Comparison of ENCODE assay signal across 9 cellular contexts in the genomic region with DNA sequence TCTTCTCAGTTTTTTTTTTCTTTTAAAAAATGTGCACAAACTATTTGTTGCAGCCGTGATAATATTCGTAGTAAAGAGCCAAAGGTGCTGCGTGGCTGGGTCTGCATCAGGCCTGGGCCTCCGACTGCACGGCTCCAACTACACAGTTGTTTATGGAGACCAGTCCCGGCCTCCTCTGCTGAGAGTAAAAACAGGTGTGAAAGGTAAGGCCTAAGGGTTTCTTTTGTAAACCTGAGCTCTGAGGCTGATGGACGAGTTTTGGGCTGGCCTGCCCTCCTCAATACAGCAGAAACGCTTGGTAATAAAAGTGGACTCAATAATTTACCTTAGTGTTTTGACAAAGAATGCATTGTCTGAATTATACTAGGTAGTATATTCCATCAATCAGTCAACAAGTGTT. TPM values are rescaled to one million over a fixed set of nuclear protein-coding genes. Genes with fewer than 3 reads are reported as not detected.
DNase-seq lines count a peak whose midpoint lies in the region; ATAC-seq, FAIRE-seq and TF ChIP-seq lines count a peak whose summit lies in the region.
"Had no signal": no experiment of that assay in that cellular context is flagged by ENCODE, and none has a peak within 500 bp of the region (broad histone marks: within the 10 kb centered on the region; RNA-seq: fewer than 3 reads in every experiment).

No MANE protein-coding gene starts in this region.

- H3K4me1 ChIP-seq in heart left ventricle (peaks cover 7 to 75% (median 65%) of the 10 kb centered on the region in 12 donors), astrocyte (ENCODE audit: insufficient read depth, low read length) (peaks cover 32% of the 10 kb centered on the region), upper lobe of right lung (peaks cover 57% of the 10 kb centered on the region), HAP-1 (peaks cover 50% of the 10 kb centered on the region)

- in situ Hi-C loops in HAP-1 (cut with MboI; ENCODE audit: low sequenced_read_pairs) = no loop called here

- no peak for DNase-seq in heart left ventricle
- no peak for DNase-seq in left cardiac atrium
- DNase-seq in astrocyte (ENCODE audit: low read depth) = no peak
- DNase-seq in memory B cell (ENCODE audit: low spot score in 2 of 2) = no peak
- no peak for DNase-seq in upper lobe of right lung
- no peak for DNase-seq in HAP-1 (ENCODE audit: low spot score in 2 of 2)
- DNase-seq: NCI-H187 treated with DMSO at 0.1 percent for 48 hours had no signal

- H3K27me3 Mint-ChIP-seq in astrocyte (ENCODE audit: low read depth, unreplicated experiment) (no peaks in the 10 kb centered on the region), memory B cell (no peaks in the 10 kb centered on the region)

- FAIRE-seq in astrocyte (lab: Jason Lieb, UNC) = no peak

- no peaks in the 10 kb centered on the region for H3K27me3 ChIP-seq in heart left ventricle
- H3K27me3 ChIP-seq in astrocyte (ENCODE audit: insufficient read depth, low read length) = no peaks in the 10 kb centered on the region
- H3K27me3 ChIP-seq in upper lobe of right lung = no peaks in the 10 kb centered on the region
- no peaks in the 10 kb centered on the region for H3K27me3 ChIP-seq in HAP-1 (ENCODE audit: low read depth)

- peaks cover 64% of the 10 kb centered on the region for H4K20me1 ChIP-seq in astrocyte (ENCODE audit: insufficient read depth, low read length)

- H3K27ac Mint-ChIP-seq in astrocyte (ENCODE audit: unreplicated experiment) = no peak overlapping the region
- H3K27ac Mint-ChIP-seq in memory B cell = peak overlapping the region; percentile 94

- H3K36me3 Mint-ChIP-seq in astrocyte (ENCODE audit: low read depth, unreplicated experiment) = peaks cover 3% of the 10 kb centered on the region
- peaks cover 9% of the 10 kb centered on the region for H3K36me3 Mint-ChIP-seq in memory B cell

- TF ChIP-seq CTCF in heart left ventricle (IDR thresholded peaks at IDR 0.05) = no peak
- no peak for TF ChIP-seq CTCF in astrocyte (IDR thresholded peaks at IDR 0.05; ENCODE audit: insufficient read depth, low read depth, low read length)
- no peak for TF ChIP-seq CTCF in upper lobe of right lung (IDR thresholded peaks at IDR 0.05)

- H3K4me2 ChIP-seq in astrocyte (ENCODE audit: low read length) = peak overlapping the region; percentile 99

- H3K4me3 ChIP-seq in heart left ventricle (peak overlapping the region in 11 of 12 donors; percentile 56 to 81 (median 73)), astrocyte (ENCODE audit: insufficient read depth, low read depth, low read length) (no peak overlapping the region), upper lobe of right lung (peak overlapping the region; percentile 68), HAP-1 (no peak overlapping the region)

- WGBS in heart left ventricle, 4 donors = 20 to 49% (median 26%) methylated on average over 8 of the region's 8 CpGs

- H3K9me3 ChIP-seq in heart left ventricle (no peaks in the 10 kb centered on the region), astrocyte (ENCODE audit: insufficient read depth, low read depth, low read length) (no peaks in the 10 kb centered on the region), upper lobe of right lung (no peaks in the 10 kb centered on the region), HAP-1 (no peaks in the 10 kb centered on the region)

- H3K79me2 ChIP-seq in astrocyte (ENCODE audit: insufficient read depth, low read length) = peaks cover 87% of the 10 kb centered on the region

- intact Hi-C loops in heart left ventricle (cut with DNase I) (loop anchor here in 7 of 10 donors (2.0 to 10.0 kb wide), 7 partner anchors 15 to 209 kb away; a partner anchor contains a TSS), left cardiac atrium (cut with DNase I) (loop anchor here in 1 of 2 donors (10.0 kb wide), 1 partner anchor 209 kb away; a partner anchor contains a TSS), upper lobe of right lung (cut with DNase I) (loop anchor here (10.0 kb wide), 1 partner anchor 119 kb away; no protein-coding TSS in a partner anchor)

- peaks cover 27% of the 10 kb centered on the region for H3K4me1 Mint-ChIP-seq in astrocyte (ENCODE audit: low read depth, unreplicated experiment)
- peaks cover 37% of the 10 kb centered on the region for H3K4me1 Mint-ChIP-seq in memory B cell

- peaks cover 0 to under 1% (median 0%) of the 10 kb centered on the region in 9 donors for H3K36me3 ChIP-seq in heart left ventricle
- no peaks in the 10 kb centered on the region for H3K36me3 ChIP-seq in astrocyte (ENCODE audit: insufficient read depth, low read length)
- no peaks in the 10 kb centered on the region for H3K36me3 ChIP-seq in upper lobe of right lung
- H3K36me3 ChIP-seq in HAP-1 (replicated peaks) = no peaks in the 10 kb centered on the region; the same call in 1 of the 2 replicates

- no peak overlapping the region for H3K9ac ChIP-seq in astrocyte (ENCODE audit: low read length)

- H3K4me3 Mint-ChIP-seq in astrocyte (ENCODE audit: unreplicated experiment) = peak overlapping the region; percentile 92
- peak overlapping the region; percentile 2 for H3K4me3 Mint-ChIP-seq in memory B cell

- ATAC-seq in heart left ventricle (no peak), left cardiac atrium (no peak), memory B cell (ENCODE audit: low read depth) (no peak), upper lobe of right lung (no peak), GM18498 (IDR thresholded peaks at IDR 0.05; ENCODE audit: unreplicated experiment) (no peak), GM18505 (IDR thresholded peaks at IDR 0.05; ENCODE audit: unreplicated experiment) (no peak)

- peaks cover 2% of the 10 kb centered on the region for H3K9me3 Mint-ChIP-seq in astrocyte (ENCODE audit: unreplicated experiment)
- H3K9me3 Mint-ChIP-seq in memory B cell = no peaks in the 10 kb centered on the region

- no peak for TF ChIP-seq POLR2A in heart left ventricle (IDR thresholded peaks at IDR 0.05)
- no peak for TF ChIP-seq POLR2A in GM18505 (IDR thresholded peaks at IDR 0.05; ENCODE audit: borderline replicate concordance, extremely low read depth, insufficient read depth, insufficient read length)

- peak overlapping the region; percentile 2 to 96 (median 90) for H3K27ac ChIP-seq in heart left ventricle
- no peak overlapping the region for H3K27ac ChIP-seq in astrocyte (ENCODE audit: low read depth, low read length)
- H3K27ac ChIP-seq in upper lobe of right lung = peak overlapping the region; percentile 87

- H2AFZ ChIP-seq in astrocyte (ENCODE audit: low read depth, low read length) = no peak overlapping the region

RNA-seq across cellular contexts. Expression of a gene that starts 3.9 kb away (rescaled TPM):
- total RNA-seq in heart left ventricle (100 to 1,000 TPM in 1 of 9 donors, 10 to 100 TPM in 8; 59.4 to 100 (median 83.1) TPM), left cardiac atrium (10 to 100 TPM; 52.0 to 60.3 TPM), astrocyte (66.5 and 70.2 TPM in 2 replicates), upper lobe of right lung (60.6 TPM)
- 10 to 100 TPM; 18.5 to 41.9 TPM for polyA plus RNA-seq in heart left ventricle

Comparison
In these comparisons a context has a peak if more than half of its experiments do, and no peak if none do; other contexts are left out.
1. H3K4me3 ChIP-seq: peak in heart left ventricle (11 of 12) and upper lobe of right lung (single experiment); none in astrocyte (single experiment) and HAP-1 (single experiment).